16 cellular contexts compared by ENCODE assay signal in genomic region chr5:149300441-149300840, GRCh38.
"Had no signal": no experiment of that assay in that cellular context is flagged by ENCODE, and none has a peak within 500 bp of the region (broad histone marks: within the 10 kb centered on the region; RNA-seq: fewer than 3 reads in every experiment).

No MANE protein-coding gene starts in this region.

- H3K27ac ChIP-seq: coronary artery, hepatocyte, parathyroid adenoma, prostate gland had no signal

- H3K4me2 ChIP-seq: hepatocyte had no signal

- H3K27me3 ChIP-seq: hepatocyte, uterus had no signal

- H3K9ac ChIP-seq: parathyroid adenoma had no signal

- H3K4me3 ChIP-seq: coronary artery, hepatocyte, prostate gland, uterus had no signal

- H3K4me1 ChIP-seq: prostate gland, uterus had no signal

- H3K36me3 ChIP-seq: prostate gland, uterus had no signal

- H3K9me3 ChIP-seq: prostate gland, uterus had no signal

- DNase-seq: central memory CD4-positive, alpha-beta T cell; effector CD4-positive, alpha-beta T cell; endodermal cell; kidney; left colon; mesenchymal stem cell; midbrain; retina; small intestine; stimulated activated CD4-positive, alpha-beta T cell treated with anti-CD3 and anti-CD28 coated beads, Interleukin-12 subunit alpha, Interleukin-12 subunit beta, amount 100 ng/mL, for 4 hours; stimulated activated naive CD4-positive, alpha-beta T cell; uterus had no signal

- ATAC-seq: left colon had no signal
